ENCODE assay signal across 9 cellular contexts in genomic region chr9:136644343-136644592, GRCh38. TPM values are rescaled to one million over a fixed set of nuclear protein-coding genes. Genes with fewer than 3 reads are reported as not detected.
DNase-seq lines count a peak whose midpoint lies in the region; TF ChIP-seq lines count a peak whose summit lies in the region.
"Had no signal": no experiment of that assay in that cellular context is flagged by ENCODE, and none has a peak within 500 bp of the region (broad histone marks: within the 10 kb centered on the region; RNA-seq: fewer than 3 reads in every experiment).

No MANE protein-coding gene starts in this region.

- H3K4me1 Mint-ChIP-seq in activated naive CD8-positive, alpha-beta T cell treated with anti-CD3 and anti-CD28 coated beads for 36 hours: no peaks in the 10 kb centered on the region
- H3K4me1 Mint-ChIP-seq in chondrocyte (ENCODE audit: low read depth): peaks cover 6% of the 10 kb centered on the region

- whole genome bisulfite sequencing in mesendoderm (ENCODE audit: extremely low coverage, insufficient coverage, low lambda C conversion rate): no CpG with 5 or more reads among the region's 15 CpGs

- peak overlapping the region; percentile 64 for H3K4me3 ChIP-seq in coronary artery
- no peak overlapping the region for H3K4me3 ChIP-seq in mesendoderm (ENCODE audit: low read length)
- H3K4me3 ChIP-seq: ovary had no signal

- H3K4ac ChIP-seq in mesendoderm (ENCODE audit: low read depth, low read length): no peak overlapping the region

- no peak for TF ChIP-seq EP300 in Ishikawa (IDR thresholded peaks at IDR 0.05; ENCODE audit: borderline replicate concordance)

- H3K36me3 ChIP-seq in mesendoderm (ENCODE audit: control insufficient read depth, insufficient read depth, low read length): no peaks in the 10 kb centered on the region
- H3K36me3 ChIP-seq: ovary had no signal

- H3K4me2 ChIP-seq in mesendoderm (ENCODE audit: low read length): peak overlapping the region; percentile 44

- H3K27ac Mint-ChIP-seq in activated naive CD8-positive, alpha-beta T cell treated with anti-CD3 and anti-CD28 coated beads for 36 hours: no peak overlapping the region
- H3K27ac Mint-ChIP-seq in chondrocyte (ENCODE audit: unreplicated experiment): no peak overlapping the region

- H3K79me1 ChIP-seq in mesendoderm (ENCODE audit: low read length): no peaks in the 10 kb centered on the region

- no peak overlapping the region for H3K18ac ChIP-seq in mesendoderm (ENCODE audit: low read length)

- peak overlapping the region; percentile 60 for H3K56ac ChIP-seq in mesendoderm (ENCODE audit: low read length)

- H3K27me3 Mint-ChIP-seq in activated naive CD8-positive, alpha-beta T cell treated with anti-CD3 and anti-CD28 coated beads for 36 hours: peaks cover 34% of the 10 kb centered on the region
- peaks cover 8% of the 10 kb centered on the region for H3K27me3 Mint-ChIP-seq in chondrocyte (ENCODE audit: low read depth)

- H3K27ac ChIP-seq in C4-2B (peak overlapping the region; percentile 8; the same call in 1 of the 2 replicates), coronary artery (peak overlapping the region in 1 of 2 donors; percentile 68), mesendoderm (ENCODE audit: low read depth, low read length) (no peak overlapping the region)

- no peak overlapping the region for H2AK5ac ChIP-seq in mesendoderm (ENCODE audit: low read length)

- H3K27me3 ChIP-seq in mesendoderm (ENCODE audit: insufficient read depth, low read length, poor library complexity): no peaks in the 10 kb centered on the region
- H3K27me3 ChIP-seq: ovary had no signal

- no peaks in the 10 kb centered on the region for H3K36me3 Mint-ChIP-seq in activated naive CD8-positive, alpha-beta T cell treated with anti-CD3 and anti-CD28 coated beads for 36 hours
- H3K36me3 Mint-ChIP-seq in chondrocyte (ENCODE audit: low read depth): no peaks in the 10 kb centered on the region

- peak; percentile 88 for DNase-seq in coronary artery (ENCODE audit: low spot score)
- no peak for DNase-seq in mesendoderm
- DNase-seq in putamen (ENCODE audit: low spot score): no peak
- no peak for DNase-seq in retina
- DNase-seq in activated naive CD8-positive, alpha-beta T cell treated with anti-CD3 and anti-CD28 coated beads for 36 hours: no peak
- DNase-seq in chondrocyte (ENCODE audit: low spot score): no peak

- H3K4me3 Mint-ChIP-seq in activated naive CD8-positive, alpha-beta T cell treated with anti-CD3 and anti-CD28 coated beads for 36 hours: no peak overlapping the region
- no peak overlapping the region for H3K4me3 Mint-ChIP-seq in chondrocyte (ENCODE audit: unreplicated experiment)

- no peaks in the 10 kb centered on the region for H3K9me3 Mint-ChIP-seq in activated naive CD8-positive, alpha-beta T cell treated with anti-CD3 and anti-CD28 coated beads for 36 hours
- H3K9me3 Mint-ChIP-seq in chondrocyte (ENCODE audit: low read depth): no peaks in the 10 kb centered on the region

- H2BK120ac ChIP-seq in mesendoderm (ENCODE audit: low read depth, low read length): no peak overlapping the region

- TF ChIP-seq RAD21 in Ishikawa (IDR thresholded peaks at IDR 0.05; ENCODE audit: low read depth): no peak

- no peaks in the 10 kb centered on the region for H3K4me1 ChIP-seq in mesendoderm (ENCODE audit: control insufficient read depth, low read depth, low read length)

- no peaks in the 10 kb centered on the region for H3K79me2 ChIP-seq in mesendoderm (ENCODE audit: control insufficient read depth, insufficient read depth, low read length)

- no peak for TF ChIP-seq CTCF in C4-2B (conservative IDR thresholded peaks at IDR 0.05)
- no peak for TF ChIP-seq CTCF in coronary artery (IDR thresholded peaks at IDR 0.05)
- no peak for TF ChIP-seq CTCF in chondrocyte (IDR thresholded peaks at IDR 0.05)

- no peak overlapping the region for H4K8ac ChIP-seq in mesendoderm (ENCODE audit: low read depth, low read length)

- no peak overlapping the region for H2BK15ac ChIP-seq in mesendoderm (replicated peaks; ENCODE audit: low read depth)

- no peak overlapping the region for H2BK5ac ChIP-seq in mesendoderm (ENCODE audit: low read length)

- H3K23ac ChIP-seq in mesendoderm (ENCODE audit: low read length): no peak overlapping the region

- H4K5ac ChIP-seq in mesendoderm (ENCODE audit: low read length): no peak overlapping the region

- no peak overlapping the region for H3K9ac ChIP-seq in mesendoderm (ENCODE audit: low read length)

TF ChIP-seq in Ishikawa, 13 proteins besides CTCF, POLR2A, EP300 and RAD21:
- TF ChIP-seq TCF12 (IDR thresholded peaks at IDR 0.05; ENCODE audit: low read depth) (no peak), FOXM1 (IDR thresholded peaks at IDR 0.05; ENCODE audit: borderline replicate concordance, low read depth) (no peak), REST (IDR thresholded peaks at IDR 0.05; ENCODE audit: low read depth) (no peak), USF1 (IDR thresholded peaks at IDR 0.05) (peak; percentile 88), CREB1 (IDR thresholded peaks at IDR 0.05; ENCODE audit: low read depth) (no peak), TAF1 (IDR thresholded peaks at IDR 0.05; ENCODE audit: low read depth) (no peak), CEBPB (IDR thresholded peaks at IDR 0.05) (no peak), YY1 (IDR thresholded peaks at IDR 0.05; ENCODE audit: low read depth) (no peak), EGR1 (IDR thresholded peaks at IDR 0.05) (no peak), TEAD4 (IDR thresholded peaks at IDR 0.05) (no peak), ZBTB7A (IDR thresholded peaks at IDR 0.05; ENCODE audit: low read depth) (no peak; the same call in 1 of the 2 replicates), MAX (IDR thresholded peaks at IDR 0.05) (peak; percentile 91), NFIC (IDR thresholded peaks at IDR 0.05) (peak; percentile 56)

RNA-seq across cellular contexts. Expression of gene EGFL7, which starts 18.4 kb away (rescaled TPM):
- polyA plus RNA-seq in mesendoderm (2013, experiment 1 of 2): 14.0 TPM
- polyA plus RNA-seq in mesendoderm (2013, experiment 2 of 2): 13.6 TPM
- 1 to 10 TPM in 1 of 2 experiments, under 1 TPM in 1; 0.94 to 1.2 TPM for total RNA-seq in activated naive CD8-positive, alpha-beta T cell treated with anti-CD3 and anti-CD28 coated beads for 36 hours
- 5.4 to 7.8 TPM (median 7.0 TPM) in 3 replicates for total RNA-seq in chondrocyte

RNA-seq across cellular contexts. Expression of gene AGPAT2, which starts 43.0 kb away (rescaled TPM):
- 14.1 TPM for polyA plus RNA-seq in mesendoderm (2013, experiment 1 of 2)
- 14.3 TPM for polyA plus RNA-seq in mesendoderm (2013, experiment 2 of 2)
- total RNA-seq in activated naive CD8-positive, alpha-beta T cell treated with anti-CD3 and anti-CD28 coated beads for 36 hours: 10 to 100 TPM; 14.6 to 16.1 TPM
- 23.4 to 39.8 TPM (median 39.1 TPM) in 3 replicates for total RNA-seq in chondrocyte
